8 cellular contexts compared by ENCODE assay signal in the genomic region with DNA sequence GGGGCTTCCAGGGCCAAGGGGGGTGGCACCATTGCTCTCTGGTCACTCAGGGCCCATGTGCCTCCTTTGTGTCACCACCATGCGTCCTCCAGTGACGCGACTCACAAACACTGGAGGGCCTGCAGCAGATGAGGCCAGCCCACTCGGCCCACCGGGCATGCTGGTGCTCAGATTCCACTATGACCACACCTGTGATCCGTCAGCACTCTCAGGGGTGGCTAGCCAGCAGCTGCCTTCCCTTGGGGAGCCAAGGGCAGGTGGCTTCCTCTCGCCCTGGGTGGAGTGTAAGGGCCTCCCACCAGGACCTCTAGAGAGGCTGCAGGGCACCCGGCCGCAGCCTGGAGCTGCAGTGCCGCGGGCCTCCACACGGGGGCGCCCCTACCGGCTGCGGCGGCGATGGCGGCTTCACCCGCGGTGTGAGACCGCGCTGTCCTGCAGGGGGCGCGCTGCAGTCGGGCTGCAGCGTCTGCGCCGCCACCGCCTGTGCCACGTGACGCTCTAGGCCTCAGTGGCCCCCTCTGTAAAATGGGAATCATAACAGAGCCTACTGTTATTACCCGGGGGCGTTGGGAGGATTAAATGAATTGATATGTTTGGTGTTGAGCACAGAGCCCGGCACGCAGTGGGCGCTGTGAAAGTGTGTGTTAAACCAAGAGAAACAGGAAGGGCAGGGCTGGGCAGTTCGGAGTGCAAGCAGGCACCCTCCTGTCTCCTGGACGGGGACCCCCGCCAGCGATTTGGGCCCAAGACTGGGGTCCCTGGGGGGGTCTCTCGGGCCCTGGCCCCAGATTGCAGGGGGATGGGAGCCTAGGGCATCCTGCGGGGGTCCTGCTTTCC.
DNase-seq lines count a peak whose midpoint lies in the region; ATAC-seq and TF ChIP-seq lines count a peak whose summit lies in the region.

No MANE protein-coding gene starts in this region.

- no peaks in the 10 kb centered on the region for H3K27me3 ChIP-seq in liver (ENCODE audit: control insufficient read depth in 4 of 4, insufficient read depth in 4 of 4, low read length in 3 of 4)

- DNase-seq in ELF-1 (ENCODE audit: low read depth, low spot score) (peak; percentile 87), HuH-7.5 (ENCODE audit: low spot score) (peak; percentile 86), T47D (ENCODE audit: low read depth in 1 of 2, low spot score in 1 of 2) (peak; percentile 88 to 95), NCI-H510A (lab: John Stamatoyannopoulos, UW) (no peak)
- peak; percentile 88 for DNase-seq in stimulated activated CD8-positive, alpha-beta memory T cell treated with anti-CD3 and anti-CD28 coated beads, Interleukin-15, amount 100 ng/mL, for 24 hours (ENCODE audit: low read depth)

- peak; percentile 86 to 97 for TF ChIP-seq RAD21 in liver (IDR thresholded peaks at IDR 0.05)

- no peaks in the 10 kb centered on the region for H3K9me3 ChIP-seq in liver (ENCODE audit: control insufficient read depth in 4 of 4, low read length in 3 of 4)

- ATAC-seq in HG03135 (IDR thresholded peaks at IDR 0.05; ENCODE audit: unreplicated experiment): no peak

- H3K9ac ChIP-seq in liver (ENCODE audit: low read depth in 1 of 2, low read length in 2 of 2): no peak overlapping the region

- TF ChIP-seq CTCF in WI38 (IDR thresholded peaks at IDR 0.05; ENCODE audit: low read depth, low read length) (peak; percentile 99), liver (IDR thresholded peaks at IDR 0.05; ENCODE audit: low read depth, low read length, missing input control) (peak; percentile 99)

- in situ Hi-C loops in T47D (cut with HindIII; ENCODE audit: low pct_unique_long_range_greater_than_20kb, low sequenced_read_pairs): no loop called here

- peaks cover 9 to 34% (median 22%) of the 10 kb centered on the region in 4 donors for H3K4me1 ChIP-seq in liver (ENCODE audit: control insufficient read depth in 4 of 4, insufficient read depth in 4 of 4, low read length in 3 of 4)

- H3K4me3 ChIP-seq in WI38 (ENCODE audit: low read depth, low read length) (no peak overlapping the region), liver (ENCODE audit: low read depth in 1 of 3, low read length in 3 of 3) (no peak overlapping the region)

- no peak overlapping the region for H3K27ac ChIP-seq in liver (ENCODE audit: low read depth in 1 of 2, low read length in 2 of 2)

- H3K36me3 ChIP-seq in liver (ENCODE audit: control insufficient read depth in 4 of 4, insufficient read depth in 3 of 4, low read depth in 1 of 4, low read length in 3 of 4): no peaks in the 10 kb centered on the region

- 35% methylated on average over 42 of the region's 42 CpGs for whole genome bisulfite sequencing in liver

TF ChIP-seq in liver, 16 proteins besides CTCF, POLR2A, EP300 and RAD21:
- TF ChIP-seq HNF4A (conservative IDR thresholded peaks at IDR 0.05) (no peak), YY1 (IDR thresholded peaks at IDR 0.05) (no peak), EGR1 (IDR thresholded peaks at IDR 0.05; ENCODE audit: low read depth in 2 of 2) (no peak), JUND (IDR thresholded peaks at IDR 0.05) (no peak), SP1 (IDR thresholded peaks at IDR 0.05) (no peak), FOXA1 (IDR thresholded peaks at IDR 0.05) (no peak), RXRA (IDR thresholded peaks at IDR 0.05) (peak in 1 of 2 donors; percentile 3), NR2F2 (IDR thresholded peaks at IDR 0.05) (no peak)
